In the genomic region with DNA sequence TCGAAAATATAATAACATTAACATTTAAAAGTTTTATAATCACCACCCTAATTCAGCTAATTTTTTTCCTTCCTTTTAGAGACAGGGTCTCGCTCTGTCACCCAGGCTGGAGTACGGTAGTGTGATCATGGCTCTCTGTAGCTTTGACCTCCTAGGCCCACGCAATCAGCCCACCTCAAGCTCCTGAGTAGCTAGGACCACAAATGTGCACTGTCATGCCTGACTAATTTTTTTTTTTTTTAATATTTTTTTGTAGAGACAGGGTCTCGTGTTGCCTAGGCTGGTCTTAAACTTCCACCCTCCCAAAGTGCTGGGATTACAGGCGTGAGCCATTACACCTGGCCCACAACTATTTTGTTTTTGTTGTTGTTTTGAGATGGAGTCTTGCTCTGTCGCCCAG, we compare ENCODE assay signal across 19 cellular contexts.
"Had no signal": no experiment of that assay in that cellular context is flagged by ENCODE, and none has a peak within 500 bp of the region (broad histone marks: within the 10 kb centered on the region; RNA-seq: fewer than 3 reads in every experiment).

No MANE protein-coding gene starts in this region.

- FAIRE-seq: RCC 7860 had no signal

- H3K9ac ChIP-seq: KMS-11 had no signal

- DNase-seq: Kasumi-1, MM.1S, NCI-H1092 treated with DMSO at 0.1 percent for 48 hours, NCI-H1436, NCI-H187, NCI-H2029, NCI-H2081 treated with DMSO at 0.1 percent for 48 hours, NCI-H2171, NCI-H226, NCI-H446, NCI-H510A, NCI-H524 treated with DMSO at 0.1 percent for 48 hours, NCI-H69, NCI-H774, RPMI8226, SHP77 had no signal

- H3K27ac ChIP-seq: KMS-11 had no signal

- H3K4me2 ChIP-seq: KMS-11 had no signal

- ATAC-seq: SK-N-SH treated with all-trans-retinoic acid at 6 μM for 48 hours had no signal
